27 cellular contexts compared by ENCODE assay signal in genomic region chr1:211973541-211973940, GRCh38.
DNase-seq lines count a peak whose midpoint lies in the region; FAIRE-seq and TF ChIP-seq lines count a peak whose summit lies in the region.
"Had no signal": no experiment of that assay in that cellular context is flagged by ENCODE, and none has a peak within 500 bp of the region (broad histone marks: within the 10 kb centered on the region; RNA-seq: fewer than 3 reads in every experiment).

No MANE protein-coding gene starts in this region.

- dilution Hi-C loops in endothelial cell of umbilical vein (cut with MboI; ENCODE audit: extremely low pct_ligation_motif_present, low sequenced_read_pairs): no loop called here

- H3K4me1 ChIP-seq in endothelial cell of umbilical vein (ENCODE audit: control insufficient read depth, extremely low read depth, insufficient read depth, low read length): no peaks in the 10 kb centered on the region
- H3K4me1 ChIP-seq: BE2C had no signal

- peak overlapping the region; percentile 42 for H3K27ac Mint-ChIP-seq in activated naive CD4-positive, alpha-beta T cell treated with anti-CD3 and anti-CD28 coated beads, Interleukin-2, amount 10 ng/mL, durations not matched to agents 7 days and 5 days
- peak overlapping the region; percentile 47 for H3K27ac Mint-ChIP-seq in osteocyte (ENCODE audit: unreplicated experiment)

- H3K9ac ChIP-seq in endothelial cell of umbilical vein (replicated peaks; ENCODE audit: extremely low read depth, insufficient read depth, low read length): no peak overlapping the region
- H3K9ac ChIP-seq: BLaER1 treated with 17β-estradiol and CSF1 and Interleukin-3, amounts not matched to agents 10 nM and 100 nM; GM23248 had no signal

- H3K27me3 Mint-ChIP-seq in activated naive CD4-positive, alpha-beta T cell treated with anti-CD3 and anti-CD28 coated beads, Interleukin-2, amount 10 ng/mL, durations not matched to agents 7 days and 5 days: no peaks in the 10 kb centered on the region
- H3K27me3 Mint-ChIP-seq in osteocyte (ENCODE audit: unreplicated experiment): no peaks in the 10 kb centered on the region
- H3K27me3 Mint-ChIP-seq: CD4-positive, alpha-beta memory T cell had no signal

- no peak overlapping the region for H3K4me2 ChIP-seq in endothelial cell of umbilical vein (ENCODE audit: insufficient read depth, low read length)
- H3K4me2 ChIP-seq: BLaER1 treated with 17β-estradiol and CSF1 and Interleukin-3, amounts not matched to agents 10 nM and 100 nM had no signal

- TF ChIP-seq CTCF in D721Med (IDR thresholded peaks at IDR 0.05; ENCODE audit: insufficient read depth, missing control alignments) (no peak), endothelial cell of umbilical vein (IDR thresholded peaks at IDR 0.05; ENCODE audit: extremely low read depth in 1 of 2, insufficient read depth in 1 of 2, low read depth in 1 of 2, low read length in 2 of 2) (no peak), osteocyte (IDR thresholded peaks at IDR 0.05) (no peak)

- no peaks in the 10 kb centered on the region for H3K9me3 Mint-ChIP-seq in activated naive CD4-positive, alpha-beta T cell treated with anti-CD3 and anti-CD28 coated beads, Interleukin-2, amount 10 ng/mL, durations not matched to agents 7 days and 5 days
- no peaks in the 10 kb centered on the region for H3K9me3 Mint-ChIP-seq in osteocyte (ENCODE audit: unreplicated experiment)
- H3K9me3 Mint-ChIP-seq: CD14-positive monocyte; CD4-positive, alpha-beta memory T cell had no signal

- no peaks in the 10 kb centered on the region for H4K20me1 ChIP-seq in endothelial cell of umbilical vein (replicated peaks; ENCODE audit: control insufficient read depth, extremely low read depth, insufficient read depth, low read length)
- H4K20me1 ChIP-seq: BLaER1 treated with 17β-estradiol and CSF1 and Interleukin-3, amounts not matched to agents 10 nM and 100 nM had no signal

- H3K4me3 ChIP-seq in endothelial cell of umbilical vein (replicated peaks in 1 of 3; ENCODE audit: insufficient read depth in 1 of 3, low read depth in 1 of 3, low read length in 3 of 3): no peak overlapping the region
- H3K4me3 ChIP-seq: BLaER1 treated with 17β-estradiol and CSF1 and Interleukin-3, amounts not matched to agents 10 nM and 100 nM; GM12878; GM23248 had no signal

- CTCF ChIA-PET in activated naive CD4-positive, alpha-beta T cell treated with anti-CD3 and anti-CD28 coated beads, Interleukin-2, amount 10 ng/mL, durations not matched to agents 7 days and 5 days (lab: Charles Lee): no interaction called here
- CTCF ChIA-PET in endothelial cell of umbilical vein (lab: Charles Lee): interaction anchor here (1.3 to 1.4 kb wide), 2 partner anchors 9 to 482 kb away, joined by 3 to 5 read pairs; no protein-coding TSS in a partner anchor

- no peaks in the 10 kb centered on the region for H3K79me2 ChIP-seq in endothelial cell of umbilical vein (ENCODE audit: control insufficient read depth, insufficient read depth, low read length)

- peaks cover 32% of the 10 kb centered on the region for H3K36me3 Mint-ChIP-seq in activated naive CD4-positive, alpha-beta T cell treated with anti-CD3 and anti-CD28 coated beads, Interleukin-2, amount 10 ng/mL, durations not matched to agents 7 days and 5 days
- peaks cover 13% of the 10 kb centered on the region for H3K36me3 Mint-ChIP-seq in osteocyte (ENCODE audit: unreplicated experiment)

- no peaks in the 10 kb centered on the region for H3K27me3 ChIP-seq in endothelial cell of umbilical vein (ENCODE audit: control insufficient read depth in 2 of 2, insufficient read depth in 2 of 2, low read length in 2 of 2)
- H3K27me3 ChIP-seq: BE2C; BLaER1 treated with 17β-estradiol and CSF1 and Interleukin-3, amounts not matched to agents 10 nM and 100 nM had no signal

- POLR2A ChIA-PET in endothelial cell of umbilical vein (lab: Charles Lee): no interaction called here

- no peak overlapping the region for H2AFZ ChIP-seq in endothelial cell of umbilical vein (ENCODE audit: low read depth, low read length)
- H2AFZ ChIP-seq: GM23248 had no signal

- H3K4me1 Mint-ChIP-seq in activated naive CD4-positive, alpha-beta T cell treated with anti-CD3 and anti-CD28 coated beads, Interleukin-2, amount 10 ng/mL, durations not matched to agents 7 days and 5 days: peaks cover 3% of the 10 kb centered on the region
- peaks cover 31% of the 10 kb centered on the region for H3K4me1 Mint-ChIP-seq in osteocyte (ENCODE audit: unreplicated experiment)

- H3K27ac ChIP-seq in endothelial cell of umbilical vein (ENCODE audit: insufficient read depth, low read depth, low read length): no peak overlapping the region
- H3K27ac ChIP-seq: 22Rv1; BLaER1 treated with 17β-estradiol and CSF1 and Interleukin-3, amounts not matched to agents 10 nM and 100 nM; GM23248 had no signal

- BruUV-seq in endothelial cell of umbilical vein (replicated peaks; lab: Mats Ljungman, UMichigan): no TSS peak

- no peaks in the 10 kb centered on the region for H3K9me3 ChIP-seq in endothelial cell of umbilical vein (replicated peaks; ENCODE audit: control insufficient read depth, insufficient read depth, low read length)
- H3K9me3 ChIP-seq: BE2C; BLaER1 treated with 17β-estradiol and CSF1 and Interleukin-3, amounts not matched to agents 10 nM and 100 nM had no signal

- FAIRE-seq in D721Med (lab: Jason Lieb, UNC) (peak; percentile 11), endothelial cell of umbilical vein (lab: Jason Lieb, UNC) (no peak)
- FAIRE-seq: A204.1, GM12878, GM19239, H1 had no signal

- intact Hi-C loops in endothelial cell of umbilical vein (cut with micrococcal nuclease): no loop called here

- H3K4me3 Mint-ChIP-seq in activated naive CD4-positive, alpha-beta T cell treated with anti-CD3 and anti-CD28 coated beads, Interleukin-2, amount 10 ng/mL, durations not matched to agents 7 days and 5 days: no peak overlapping the region
- no peak overlapping the region for H3K4me3 Mint-ChIP-seq in osteocyte (ENCODE audit: unreplicated experiment)
- H3K4me3 Mint-ChIP-seq: CD14-positive monocyte; CD4-positive, alpha-beta memory T cell had no signal

- DNase-seq in activated naive CD4-positive, alpha-beta T cell treated with anti-CD3 and anti-CD28 coated beads, Interleukin-2, amount 10 ng/mL, durations not matched to agents 7 days and 5 days: no peak
- no peak for DNase-seq in activated naive CD4-positive, alpha-beta T cell treated with Interleukin-2 at 50 U/mL for 16 hours
- DNase-seq in D721Med (ENCODE audit: insufficient read length, low spot score): no peak
- DNase-seq in endothelial cell of umbilical vein (ENCODE audit: low read depth, low spot score): peak; percentile 52
- DNase-seq in osteocyte (ENCODE audit: extremely low spot score, unreplicated experiment): no peak
- DNase-seq in central memory CD4-positive, alpha-beta T cell: no peak
- DNase-seq in NK-92 treated with Interleukin-12 subunit alpha and Interleukin-12 subunit beta, amount 100 ng/mL, for 24 hours (lab: John Stamatoyannopoulos, UW): no peak
- DNase-seq in NCI-H2171 (lab: John Stamatoyannopoulos, UW): no peak
- DNase-seq: ACHN; AML-193; BE2C; CD4-positive, alpha-beta memory T cell; COR-L47; DMS 273 treated with DMSO at 0.1 percent for 48 hours; DMS79; EL; GDM1; GM23248; H7; HCEC 1CT had no signal

- TF ChIP-seq POLR2A in endothelial cell of umbilical vein (IDR thresholded peaks at IDR 0.05; ENCODE audit: low read depth, low read length): no peak

- no peaks in the 10 kb centered on the region for H3K9me1 ChIP-seq in endothelial cell of umbilical vein (replicated peaks; ENCODE audit: control insufficient read depth, extremely low read depth, insufficient read depth, low read length)

- H3K36me3 ChIP-seq in endothelial cell of umbilical vein (ENCODE audit: control insufficient read depth in 2 of 2, extremely low read depth in 1 of 2, insufficient read depth in 2 of 2, low read length in 2 of 2): peaks cover 1 to 2% of the 10 kb centered on the region in 2 experiments

TF ChIP-seq in endothelial cell of umbilical vein, 7 proteins besides CTCF, POLR2A, EP300 and RAD21:
- no peak for TF ChIP-seq EZH2 (IDR thresholded peaks at IDR 0.05; ENCODE audit: borderline replicate concordance, low read depth, low read length, severe bottlenecking)
- TF ChIP-seq JUN (IDR thresholded peaks at IDR 0.05; ENCODE audit: borderline replicate concordance, insufficient read depth, insufficient read length, low read depth): no peak
- TF ChIP-seq GATA2 (IDR thresholded peaks at IDR 0.05; ENCODE audit: insufficient read depth, insufficient read length, low read depth, low read length): no peak
- TF ChIP-seq MAX (IDR thresholded peaks at IDR 0.05; ENCODE audit: insufficient read depth, insufficient read length): no peak
- no peak for TF ChIP-seq MYC (IDR thresholded peaks at IDR 0.05; ENCODE audit: low read depth, low read length)
- TF ChIP-seq POLR2AphosphoS5 (IDR thresholded peaks at IDR 0.05; ENCODE audit: insufficient read depth, low read depth, low read length): no peak
- TF ChIP-seq FOS (IDR thresholded peaks at IDR 0.05; ENCODE audit: borderline replicate concordance, insufficient read depth, low read length): no peak
